Comparison of ENCODE assay signal across 35 cellular contexts in the genomic region with DNA sequence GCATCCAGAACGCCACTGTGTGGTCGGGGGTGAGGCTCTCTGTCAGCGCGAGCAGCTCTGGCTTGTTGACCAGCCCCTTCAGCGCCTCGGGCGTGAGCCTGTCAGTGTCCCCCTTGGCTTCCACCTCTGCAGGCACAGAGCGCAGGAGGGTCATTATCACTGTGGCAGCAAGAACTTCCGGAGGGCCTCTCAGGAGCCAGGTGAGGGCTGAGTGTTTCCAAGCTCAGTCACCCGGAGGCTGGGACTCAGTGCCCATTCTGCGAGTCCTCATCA. TPM values are rescaled to one million over a fixed set of nuclear protein-coding genes. Genes with fewer than 3 reads are reported as not detected.
DNase-seq lines count a peak whose midpoint lies in the region; ATAC-seq and TF ChIP-seq lines count a peak whose summit lies in the region.
"Had no signal": no experiment of that assay in that cellular context is flagged by ENCODE, and none has a peak within 500 bp of the region (broad histone marks: within the 10 kb centered on the region; RNA-seq: fewer than 3 reads in every experiment).

No MANE protein-coding gene starts in this region.

- no peak overlapping the region for H3K4me3 Mint-ChIP-seq in natural killer cell treated with Interleukin-12 subunit alpha and Interleukin-12 subunit beta and Interleukin-15 and Interleukin-18, amount 100 ng/mL, for 72 hours
- H3K4me3 Mint-ChIP-seq: B cell; CD14-positive monocyte; CD4-positive, alpha-beta memory T cell; CD4-positive, alpha-beta T cell; CD4-positive, CD25-positive, alpha-beta regulatory T cell; CD8-positive, alpha-beta memory T cell; CD8-positive, alpha-beta T cell had no signal

- no peak overlapping the region for H3K23ac ChIP-seq in neuronal stem cell (ENCODE audit: low read depth, low read length, poor library complexity)

- H3K4ac ChIP-seq in neuronal stem cell (ENCODE audit: low read length) = no peak overlapping the region

- no peak for TF ChIP-seq CTCF in right atrium auricular region (IDR thresholded peaks at IDR 0.05)
- no peak for TF ChIP-seq CTCF in left ventricle myocardium inferior (IDR thresholded peaks at IDR 0.05; ENCODE audit: borderline replicate concordance)

- no peak overlapping the region for H3K18ac ChIP-seq in neuronal stem cell (ENCODE audit: low read length)

- no peak for ATAC-seq in natural killer cell treated with Interleukin-12 subunit alpha and Interleukin-12 subunit beta and Interleukin-15 and Interleukin-18, amount 100 ng/mL, for 72 hours
- ATAC-seq: A549; CD8-positive, alpha-beta T cell had no signal

- no peak overlapping the region for H3K9ac ChIP-seq in neuronal stem cell (ENCODE audit: low read depth, low read length, poor library complexity)
- H3K9ac ChIP-seq: BLaER1; BLaER1 treated with 17β-estradiol and CSF1 and Interleukin-3, amounts not matched to agents 10 nM and 100 nM had no signal

- no peak overlapping the region for H3K14ac ChIP-seq in neuronal stem cell (ENCODE audit: low read length)

- no peaks in the 10 kb centered on the region for H3K4me1 ChIP-seq in right atrium auricular region
- H3K4me1 ChIP-seq in left ventricle myocardium inferior = peaks cover 14% of the 10 kb centered on the region
- no peaks in the 10 kb centered on the region for H3K4me1 ChIP-seq in neuronal stem cell (ENCODE audit: control insufficient read depth in 2 of 2, insufficient read depth in 1 of 2, low read depth in 1 of 2, low read length in 2 of 2)
- H3K4me1 ChIP-seq: A549, BE2C had no signal

- no peaks in the 10 kb centered on the region for H3K4me1 Mint-ChIP-seq in natural killer cell treated with Interleukin-12 subunit alpha and Interleukin-12 subunit beta and Interleukin-15 and Interleukin-18, amount 100 ng/mL, for 72 hours (ENCODE audit: low read depth in 2 of 2)
- H3K4me1 Mint-ChIP-seq: CD4-positive, alpha-beta memory T cell; CD4-positive, CD25-positive, alpha-beta regulatory T cell; CD8-positive, alpha-beta memory T cell had no signal

- H3K4me2 ChIP-seq in neuronal stem cell (ENCODE audit: insufficient read depth, low read length, poor library complexity, severe bottlenecking) = no peak overlapping the region
- H3K4me2 ChIP-seq: A549; BLaER1; BLaER1 treated with 17β-estradiol and CSF1 and Interleukin-3, amounts not matched to agents 10 nM and 100 nM had no signal

- WGBS in neuronal stem cell (ENCODE audit: extremely low coverage in 2 of 2, insufficient read length in 2 of 2, insufficient replicate concordance in 1 of 2), 2 donors = no CpG with 5 or more reads among the region's 11 CpGs

- H3K9me3 ChIP-seq in right atrium auricular region (no peaks in the 10 kb centered on the region), left ventricle myocardium inferior (replicated peaks) (no peaks in the 10 kb centered on the region), neuronal stem cell (replicated peaks in 1 of 2; ENCODE audit: control insufficient read depth in 2 of 2, insufficient read depth in 1 of 2, low read depth in 1 of 2, low read length in 2 of 2) (no peaks in the 10 kb centered on the region)
- H3K9me3 ChIP-seq: A549; BE2C; BLaER1; BLaER1 treated with 17β-estradiol and CSF1 and Interleukin-3, amounts not matched to agents 10 nM and 100 nM; Caco-2 had no signal

- intact Hi-C loops in left ventricle myocardium inferior (cut with micrococcal nuclease) = no loop called here

- no peaks in the 10 kb centered on the region for H3K9me3 Mint-ChIP-seq in natural killer cell treated with Interleukin-12 subunit alpha and Interleukin-12 subunit beta and Interleukin-15 and Interleukin-18, amount 100 ng/mL, for 72 hours
- H3K9me3 Mint-ChIP-seq: CD4-positive, alpha-beta memory T cell; CD4-positive, alpha-beta T cell; CD4-positive, CD25-positive, alpha-beta regulatory T cell; CD8-positive, alpha-beta memory T cell; CD8-positive, alpha-beta T cell had no signal

- H2AFZ ChIP-seq in neuronal stem cell (ENCODE audit: low read length) = no peak overlapping the region

- H3K36me3 ChIP-seq in right atrium auricular region (peaks cover 35% of the 10 kb centered on the region), left ventricle myocardium inferior (peaks cover 40% of the 10 kb centered on the region), neuronal stem cell (replicated peaks in 1 of 2; ENCODE audit: control insufficient read depth in 2 of 2, insufficient read depth in 2 of 2, low read length in 2 of 2) (peaks cover 12 to 78% of the 10 kb centered on the region in 2 donors)
- H3K36me3 ChIP-seq: BE2C; BLaER1; BLaER1 treated with 17β-estradiol and CSF1 and Interleukin-3, amounts not matched to agents 10 nM and 100 nM had no signal

- no peaks in the 10 kb centered on the region for H3K27me3 Mint-ChIP-seq in natural killer cell treated with Interleukin-12 subunit alpha and Interleukin-12 subunit beta and Interleukin-15 and Interleukin-18, amount 100 ng/mL, for 72 hours
- H3K27me3 Mint-ChIP-seq: CD4-positive, alpha-beta T cell had no signal

- H3K27me3 ChIP-seq in right atrium auricular region (no peaks in the 10 kb centered on the region), left ventricle myocardium inferior (ENCODE audit: low read depth) (no peaks in the 10 kb centered on the region), neuronal stem cell (ENCODE audit: control insufficient read depth in 3 of 3, insufficient read depth in 3 of 3, low read depth in 1 of 3, low read length in 3 of 3) (no peaks in the 10 kb centered on the region)
- H3K27me3 ChIP-seq: BE2C; BLaER1; BLaER1 treated with 17β-estradiol and CSF1 and Interleukin-3, amounts not matched to agents 10 nM and 100 nM had no signal

- no peak overlapping the region for H2BK12ac ChIP-seq in neuronal stem cell (ENCODE audit: low read length)

- H3K4me3 ChIP-seq in right atrium auricular region = no peak overlapping the region
- no peak overlapping the region for H3K4me3 ChIP-seq in left ventricle myocardium inferior
- no peak overlapping the region for H3K4me3 ChIP-seq in neuronal stem cell (ENCODE audit: low read length in 2 of 2)
- H3K4me3 ChIP-seq: A549; BLaER1; BLaER1 treated with 17β-estradiol and CSF1 and Interleukin-3, amounts not matched to agents 10 nM and 100 nM had no signal

- H2BK5ac ChIP-seq in neuronal stem cell (ENCODE audit: low read length) = no peak overlapping the region

- no peak overlapping the region for H2BK15ac ChIP-seq in neuronal stem cell (ENCODE audit: low read length)

- no peaks in the 10 kb centered on the region for H3K79me1 ChIP-seq in neuronal stem cell (ENCODE audit: low read depth, low read length)

- peak overlapping the region; percentile 33 for H2AK5ac ChIP-seq in neuronal stem cell (ENCODE audit: low read depth, low read length)

- H3K27ac ChIP-seq in right atrium auricular region = no peak overlapping the region
- no peak overlapping the region for H3K27ac ChIP-seq in left ventricle myocardium inferior (replicated peaks)
- no peak overlapping the region for H3K27ac ChIP-seq in neuronal stem cell (replicated peaks; ENCODE audit: low read length)
- H3K27ac ChIP-seq: 22Rv1; A549; BLaER1; BLaER1 treated with 17β-estradiol and CSF1 and Interleukin-3, amounts not matched to agents 10 nM and 100 nM; C4-2B had no signal

- H3K36me3 Mint-ChIP-seq in natural killer cell treated with Interleukin-12 subunit alpha and Interleukin-12 subunit beta and Interleukin-15 and Interleukin-18, amount 100 ng/mL, for 72 hours = no peaks in the 10 kb centered on the region
- H3K36me3 Mint-ChIP-seq: CD4-positive, alpha-beta memory T cell; CD4-positive, CD25-positive, alpha-beta regulatory T cell; CD8-positive, alpha-beta memory T cell; CD8-positive, alpha-beta T cell had no signal

- H4K91ac ChIP-seq in neuronal stem cell (ENCODE audit: low read depth, low read length, poor library complexity) = no peak overlapping the region

- H3K27ac Mint-ChIP-seq in natural killer cell treated with Interleukin-12 subunit alpha and Interleukin-12 subunit beta and Interleukin-15 and Interleukin-18, amount 100 ng/mL, for 72 hours = no peak overlapping the region
- H3K27ac Mint-ChIP-seq: B cell; CD14-positive monocyte; CD4-positive, alpha-beta T cell; CD4-positive, CD25-positive, alpha-beta regulatory T cell; CD8-positive, alpha-beta T cell had no signal

- peak; percentile 38 for DNase-seq in activated CD8-positive, alpha-beta memory T cell treated with anti-CD3 and anti-CD28 coated beads for 24 hours
- no peak for DNase-seq in activated CD8-positive, alpha-beta memory T cell treated with anti-CD3 and anti-CD28 coated beads, Interleukin-2, amount 50 U/mL, for 4 hours
- DNase-seq in right atrium auricular region (ENCODE audit: low spot score) (peak; percentile 44), left ventricle myocardium inferior (no peak), neuronal stem cell (ENCODE audit: low spot score) (no peak), NCI-H2029 (lab: John Stamatoyannopoulos, UW) (no peak)
- peak; percentile 16 for DNase-seq in stimulated activated CD8-positive, alpha-beta memory T cell treated with anti-CD3 and anti-CD28 coated beads, Interleukin-4, amount 100 ng/mL, for 48 hours
- DNase-seq in natural killer cell treated with Interleukin-12 subunit alpha and Interleukin-12 subunit beta and Interleukin-15 and Interleukin-18, amount 100 ng/mL, for 72 hours (ENCODE audit: low spot score) = no peak
- DNase-seq: 8988T; ACHN; AML-193; BE2C; C1 segment of cervical spinal cord; Caco-2; Calu3; CD4-positive, alpha-beta memory T cell; CD4-positive, alpha-beta T cell; CD4-positive, CD25-positive, alpha-beta regulatory T cell; CD8-positive, alpha-beta memory T cell; CD8-positive, alpha-beta T cell; COR-L47; DMS 273 treated with DMSO at 0.1 percent for 48 hours; DMS153; DMS53; DMS79; DMS79 treated with DMSO at 0.1 percent for 48 hours; DND-41; EL had no signal

- H4K8ac ChIP-seq in neuronal stem cell (ENCODE audit: low read depth, low read length) = no peak overlapping the region

- no peak overlapping the region for H2BK120ac ChIP-seq in neuronal stem cell (ENCODE audit: low read depth, low read length)

RNA-seq across cellular contexts. Expression of a gene that starts 9.0 kb away (rescaled TPM):
- total RNA-seq in right atrium auricular region (10 to 100 TPM in 1 of 2 donors, 1 to 10 TPM in 1; 8.3 to 11.8 TPM), left ventricle myocardium inferior (11.4 TPM)
- polyA plus RNA-seq in neuronal stem cell (2013, experiment 1 of 2) = 6.9 TPM
- polyA plus RNA-seq in neuronal stem cell (2013, experiment 2 of 2) = 6.9 TPM
- total RNA-seq in natural killer cell treated with Interleukin-12 subunit alpha and Interleukin-12 subunit beta and Interleukin-15 and Interleukin-18, amount 100 ng/mL, for 72 hours = not detected
- total RNA-seq: CD4-positive, alpha-beta T cell; CD4-positive, CD25-positive, alpha-beta regulatory T cell; CD8-positive, alpha-beta T cell had no signal
- polyA plus RNA-seq: CD4-positive, alpha-beta memory T cell; CD4-positive, CD25-positive, alpha-beta regulatory T cell; CD8-positive, alpha-beta memory T cell had no signal

RNA-seq across cellular contexts. Expression of a gene that starts 10.0 kb away (rescaled TPM):
- total RNA-seq in right atrium auricular region (10 to 100 TPM; 42.1 to 65.9 TPM), left ventricle myocardium inferior (44.1 TPM)
- polyA plus RNA-seq in neuronal stem cell (2013, experiment 1 of 2) = 30.6 TPM
- polyA plus RNA-seq in neuronal stem cell (2013, experiment 2 of 2) = 30.8 TPM
- 10 to 100 TPM; 29.0 to 34.4 TPM for total RNA-seq in natural killer cell treated with Interleukin-12 subunit alpha and Interleukin-12 subunit beta and Interleukin-15 and Interleukin-18, amount 100 ng/mL, for 72 hours

Comparison
In these comparisons a context has a peak if more than half of its experiments do, and no peak if none do; other contexts are left out.
1. DNase-seq: peak in activated CD8-positive, alpha-beta memory T cell treated with anti-CD3 and anti-CD28 coated beads for 24 hours (single experiment), right atrium auricular region (single experiment) and stimulated activated CD8-positive, alpha-beta memory T cell treated with anti-CD3 and anti-CD28 coated beads, Interleukin-4, amount 100 ng/mL, for 48 hours (single experiment); none in activated CD8-positive, alpha-beta memory T cell treated with anti-CD3 and anti-CD28 coated beads, Interleukin-2, amount 50 U/mL, for 4 hours (single experiment), left ventricle myocardium inferior (single experiment), neuronal stem cell (single experiment), NCI-H2029 (single experiment) and natural killer cell treated with Interleukin-12 subunit alpha and Interleukin-12 subunit beta and Interleukin-15 and Interleukin-18, amount 100 ng/mL, for 72 hours (single experiment).
2. RNA of a gene that starts 9.0 kb away (total RNA-seq): 8.3 to 11.8 TPM in right atrium auricular region and 11.4 TPM in left ventricle myocardium inferior (single experiment); not detected in natural killer cell treated with Interleukin-12 subunit alpha and Interleukin-12 subunit beta and Interleukin-15 and Interleukin-18, amount 100 ng/mL, for 72 hours; every median in the first group is over 4 times any median in the second.